In the genomic region with DNA sequence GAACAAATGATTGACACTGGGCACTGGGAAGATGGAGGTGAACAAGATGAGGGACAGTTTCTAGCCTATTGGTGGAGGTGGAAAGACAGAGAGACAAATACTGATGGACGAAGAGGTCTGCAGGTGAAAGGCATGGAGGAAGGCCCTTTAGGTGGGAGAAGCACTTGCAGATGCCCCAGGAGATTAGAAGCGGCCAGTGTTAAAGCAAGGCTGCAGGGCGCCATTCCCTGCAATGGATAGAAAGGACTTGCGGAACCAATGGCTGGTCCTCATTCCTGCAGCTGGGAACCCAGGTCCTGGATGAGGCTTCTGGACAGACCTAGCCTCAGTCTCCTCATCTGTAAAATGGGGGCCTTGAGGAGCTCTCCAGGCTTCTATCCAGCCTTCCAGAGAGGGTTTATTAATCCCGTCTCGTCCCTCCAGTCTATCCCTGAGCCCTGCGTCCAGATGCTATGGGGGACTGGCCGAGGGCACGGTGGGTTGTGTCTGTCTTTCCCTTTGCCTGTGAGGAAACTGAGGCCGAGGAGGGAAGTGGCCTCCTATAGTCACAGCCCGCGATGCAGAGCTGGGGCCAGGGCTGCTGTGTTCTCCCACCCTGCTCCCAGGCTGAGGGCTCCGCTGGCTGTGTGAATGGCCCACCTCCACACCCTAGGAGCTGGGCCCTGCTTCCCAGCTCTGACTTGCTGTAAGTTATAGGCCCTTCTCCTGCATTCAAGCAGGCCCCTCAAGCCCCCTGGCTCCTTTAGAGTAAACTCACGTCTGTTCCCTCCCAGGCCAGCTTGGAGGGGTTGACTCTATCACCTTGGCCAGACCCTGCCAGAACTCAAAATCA, we compare ENCODE assay signal across 28 cellular contexts. TPM values are rescaled to one million over a fixed set of nuclear protein-coding genes. Genes with fewer than 3 reads are reported as not detected.
DNase-seq lines count a peak whose midpoint lies in the region; ATAC-seq and TF ChIP-seq lines count a peak whose summit lies in the region.
"Had no signal": no experiment of that assay in that cellular context is flagged by ENCODE, and none has a peak within 500 bp of the region (broad histone marks: within the 10 kb centered on the region; RNA-seq: fewer than 3 reads in every experiment).

No MANE protein-coding gene starts in this region.

- H3K4me3 Mint-ChIP-seq in activated naive CD4-positive, alpha-beta T cell treated with anti-CD3 and anti-CD28 coated beads, Interleukin-2, amount 10 ng/mL, durations not matched to agents 7 days and 5 days, result no peak overlapping the region
- H3K4me3 Mint-ChIP-seq: activated CD4-positive, alpha-beta T cell treated with anti-CD3 and anti-CD28 coated beads, Interleukin-2, amount 10 ng/mL, durations not matched to agents 7 days and 5 days; activated naive CD8-positive, alpha-beta T cell; naive thymus-derived CD8-positive, alpha-beta T cell; stimulated activated naive B cell treated with anti-CD40 and anti-IgM and Interleukin-4, amounts not matched to agents 10 μg/mL and 1 μg/mL and 100 μg/mL, for 72 hours had no signal

- H3K27ac ChIP-seq in coronary artery (no peak overlapping the region), lung (ENCODE audit: low read depth in 1 of 2, low read length in 1 of 2) (no peak overlapping the region)
- H3K27ac ChIP-seq: C4-2B, SJSA1, upper lobe of left lung had no signal

- H3K4me1 ChIP-seq in lung (ENCODE audit: control insufficient read depth in 2 of 2, insufficient read depth in 2 of 2, low read length in 2 of 2), result peaks cover 0 to 4% of the 10 kb centered on the region in 2 donors
- H3K4me1 ChIP-seq: SJSA1, upper lobe of left lung had no signal

- no peaks in the 10 kb centered on the region for H3K4me1 Mint-ChIP-seq in activated naive CD4-positive, alpha-beta T cell treated with anti-CD3 and anti-CD28 coated beads, Interleukin-2, amount 10 ng/mL, durations not matched to agents 7 days and 5 days
- H3K4me1 Mint-ChIP-seq: activated CD4-positive, alpha-beta T cell treated with anti-CD3 and anti-CD28 coated beads, Interleukin-2, amount 10 ng/mL, durations not matched to agents 7 days and 5 days had no signal

- H3K27me3 ChIP-seq in lung (ENCODE audit: control insufficient read depth, insufficient read depth), result no peaks in the 10 kb centered on the region
- H3K27me3 ChIP-seq: SJSA1, upper lobe of left lung had no signal

- WGBS in lung, 2 donors, result 94 to 95% methylated on average over 14 of the region's 14 CpGs

- H3K27ac Mint-ChIP-seq in activated naive CD4-positive, alpha-beta T cell treated with anti-CD3 and anti-CD28 coated beads, Interleukin-2, amount 10 ng/mL, durations not matched to agents 7 days and 5 days, result no peak overlapping the region
- H3K27ac Mint-ChIP-seq: activated CD4-positive, alpha-beta T cell treated with anti-CD3 and anti-CD28 coated beads, Interleukin-2, amount 10 ng/mL, durations not matched to agents 7 days and 5 days; activated naive CD8-positive, alpha-beta T cell; activated T-helper 2 cell treated with anti-CD3 and anti-CD28 coated beads, Interferon-gamma antibody, Interleukin-2, Interleukin-4, amounts not matched to agents 10 μg/mL and 5 μg/mL and 100 μg/mL, durations not matched to agents 14 hours and 24 hours and 36 hours; stimulated activated naive B cell treated with anti-CD40 and anti-IgM and Interleukin-4, amounts not matched to agents 10 μg/mL and 1 μg/mL and 100 μg/mL, for 72 hours had no signal

- H3K36me3 ChIP-seq in lung (ENCODE audit: control insufficient read depth in 2 of 2, insufficient read depth in 2 of 2, low read length in 2 of 2), result no peaks in the 10 kb centered on the region
- H3K36me3 ChIP-seq: SJSA1, upper lobe of left lung had no signal

- no peak for TF ChIP-seq CTCF in coronary artery (IDR thresholded peaks at IDR 0.05)
- no peak for TF ChIP-seq CTCF in lung (IDR thresholded peaks at IDR 0.05; ENCODE audit: control extremely low read depth, extremely low read depth)

- H3K4me3 ChIP-seq in coronary artery (no peak overlapping the region), lung (no peak overlapping the region)
- H3K4me3 ChIP-seq: SJSA1, upper lobe of left lung had no signal

- H3K9me3 ChIP-seq in lung (ENCODE audit: control insufficient read depth in 2 of 2, insufficient read depth in 1 of 2, low read length in 1 of 2), result peaks cover 0 to 2% of the 10 kb centered on the region in 2 donors
- H3K9me3 ChIP-seq: SJSA1, upper lobe of left lung had no signal

- H3K36me3 Mint-ChIP-seq in activated naive CD4-positive, alpha-beta T cell treated with anti-CD3 and anti-CD28 coated beads, Interleukin-2, amount 10 ng/mL, durations not matched to agents 7 days and 5 days, result no peaks in the 10 kb centered on the region
- H3K36me3 Mint-ChIP-seq: activated naive CD8-positive, alpha-beta T cell had no signal

- CTCF ChIA-PET in activated naive CD4-positive, alpha-beta T cell treated with anti-CD3 and anti-CD28 coated beads, Interleukin-2, amount 10 ng/mL, durations not matched to agents 7 days and 5 days (lab: Charles Lee), result interaction anchor here (0.6 to 1.3 kb wide), 2 partner anchors 33 to 168 kb away, joined by 3 read pairs; partner anchors contain the start of gene CYP46A1

- no peaks in the 10 kb centered on the region for H3K9me3 Mint-ChIP-seq in activated naive CD4-positive, alpha-beta T cell treated with anti-CD3 and anti-CD28 coated beads, Interleukin-2, amount 10 ng/mL, durations not matched to agents 7 days and 5 days
- H3K9me3 Mint-ChIP-seq: activated CD4-positive, alpha-beta T cell treated with anti-CD3 and anti-CD28 coated beads, Interleukin-2, amount 10 ng/mL, durations not matched to agents 7 days and 5 days; activated T-helper 2 cell treated with anti-CD3 and anti-CD28 coated beads, Interferon-gamma antibody, Interleukin-2, Interleukin-4, amounts not matched to agents 10 μg/mL and 5 μg/mL and 100 μg/mL, durations not matched to agents 14 hours and 24 hours and 36 hours had no signal

- no peak for ATAC-seq in lung (ENCODE audit: insufficient read depth, low FRiP score)
- ATAC-seq in GM21825 (IDR thresholded peaks at IDR 0.05; ENCODE audit: unreplicated experiment), result no peak
- ATAC-seq: naive thymus-derived CD8-positive, alpha-beta T cell had no signal

- H3K27me3 Mint-ChIP-seq in activated naive CD4-positive, alpha-beta T cell treated with anti-CD3 and anti-CD28 coated beads, Interleukin-2, amount 10 ng/mL, durations not matched to agents 7 days and 5 days, result peaks cover 20% of the 10 kb centered on the region

- DNase-seq in AG20443 (ENCODE audit: low spot score) (peak; percentile 2), D341Med (ENCODE audit: low spot score) (peak; percentile 12), coronary artery (ENCODE audit: low spot score) (peak; percentile 50), lung (ENCODE audit: low spot score) (peak; percentile 17), DMS 273 treated with DMSO at 0.1 percent for 48 hours (lab: John Stamatoyannopoulos, UW) (no peak), H4 (ENCODE audit: low spot score) (no peak)
- no peak for DNase-seq in activated naive CD4-positive, alpha-beta T cell treated with anti-CD3 and anti-CD28 coated beads, Interleukin-2, amount 10 ng/mL, durations not matched to agents 7 days and 5 days
- DNase-seq: activated CD4-positive, alpha-beta T cell treated with anti-CD3 and anti-CD28 coated beads, Interleukin-2, amount 10 ng/mL, durations not matched to agents 7 days and 5 days; DMS79 treated with DMSO at 0.1 percent for 48 hours; effector memory CD4-positive, alpha-beta T cell; erythroblast; GDM1; glutamatergic neuron; NCI-H1048; NCI-H446 treated with DMSO at 0.1 percent for 48 hours; NCI-H82; nucleus accumbens; stimulated activated CD4-positive, alpha-beta T cell treated with anti-CD3 and anti-CD28 coated beads, Interleukin-15, amount 100 ng/mL, for 24 hours; stimulated activated naive B cell treated with anti-CD40 and anti-IgM and Interleukin-4, amounts not matched to agents 10 μg/mL and 1 μg/mL and 100 μg/mL, for 72 hours; substantia nigra; upper lobe of left lung had no signal

RNA-seq across cellular contexts. Expression of gene CYP46A1, which starts 33.0 kb away (rescaled TPM):
- total RNA-seq in lung, result 1 to 10 TPM; 1.7 to 2.5 TPM
- polyA plus RNA-seq in lung, result 1 to 10 TPM in 1 of 2 donors, under 1 TPM in 1; 0.33 to 1.0 TPM
- not detected in 2 replicates for total RNA-seq in H4 (2014; rRNA removed; shearing (Covaris generic))
- total RNA-seq: activated T-helper 2 cell treated with anti-CD3 and anti-CD28 coated beads, Interferon-gamma antibody, Interleukin-2, Interleukin-4, amounts not matched to agents 10 μg/mL and 5 μg/mL and 100 μg/mL, durations not matched to agents 14 hours and 24 hours and 36 hours; bronchial epithelial cell had no signal

Comparison
In these comparisons a context has a peak if more than half of its experiments do, and no peak if none do; other contexts are left out.
1. DNase-seq: peak in AG20443 (single experiment), D341Med (single experiment), coronary artery (single experiment) and lung (single experiment); none in DMS 273 treated with DMSO at 0.1 percent for 48 hours (single experiment), activated naive CD4-positive, alpha-beta T cell treated with anti-CD3 and anti-CD28 coated beads, Interleukin-2, amount 10 ng/mL, durations not matched to agents 7 days and 5 days (single experiment) and H4 (single experiment).